ENCODE assay signal across 25 cellular contexts in genomic region chr2:98665638-98666037, GRCh38. TPM values are rescaled to one million over a fixed set of nuclear protein-coding genes. Genes with fewer than 3 reads are reported as not detected.
DNase-seq lines count a peak whose midpoint lies in the region; ATAC-seq, FAIRE-seq and TF ChIP-seq lines count a peak whose summit lies in the region.
"Had no signal": no experiment of that assay in that cellular context is flagged by ENCODE, and none has a peak within 500 bp of the region (broad histone marks: within the 10 kb centered on the region; RNA-seq: fewer than 3 reads in every experiment).

No MANE protein-coding gene starts in this region.

- H3K4me1 Mint-ChIP-seq in T-helper 1 cell treated with Interleukin-12 subunit alpha and Interleukin-12 subunit beta and Interleukin-4 antibody, amounts not matched to agents 30 μg/mL and 1 μg/mL, for 36 hours (ENCODE audit: low read depth) = peaks cover 52% of the 10 kb centered on the region
- H3K4me1 Mint-ChIP-seq in CD4-positive, CD25-positive, alpha-beta regulatory T cell = peaks cover 34 to 72% (median 49%) of the 10 kb centered on the region in 4 donors
- H3K4me1 Mint-ChIP-seq in activated CD4-positive, alpha-beta memory T cell treated with anti-CD3 and anti-CD28 coated beads, Interleukin-2, amount 10 ng/mL, durations not matched to agents 7 days and 5 days = peaks cover 55% of the 10 kb centered on the region
- peaks cover 72 to 76% of the 10 kb centered on the region in 2 donors for H3K4me1 Mint-ChIP-seq in immature natural killer cell

- peak overlapping the region; percentile 35 for H3K4me3 Mint-ChIP-seq in T-helper 1 cell treated with Interleukin-12 subunit alpha and Interleukin-12 subunit beta and Interleukin-4 antibody, amounts not matched to agents 30 μg/mL and 1 μg/mL, for 36 hours
- H3K4me3 Mint-ChIP-seq in CD4-positive, CD25-positive, alpha-beta regulatory T cell = peak overlapping the region in 3 of 4 donors; percentile 39 to 63 (median 55)
- no peak overlapping the region for H3K4me3 Mint-ChIP-seq in activated CD4-positive, alpha-beta memory T cell treated with anti-CD3 and anti-CD28 coated beads, Interleukin-2, amount 10 ng/mL, durations not matched to agents 7 days and 5 days
- H3K4me3 Mint-ChIP-seq in immature natural killer cell = peak overlapping the region; percentile 16 to 71 (median 54)

- no peaks in the 10 kb centered on the region for H3K27me3 ChIP-seq in CD4-positive, CD25-positive, alpha-beta regulatory T cell (ENCODE audit: control insufficient read depth, insufficient read depth, low read length)
- H3K27me3 ChIP-seq in transverse colon = no peaks in the 10 kb centered on the region
- H3K27me3 ChIP-seq: BE2C had no signal

- H3K27me3 Mint-ChIP-seq in T-helper 1 cell treated with Interleukin-12 subunit alpha and Interleukin-12 subunit beta and Interleukin-4 antibody, amounts not matched to agents 30 μg/mL and 1 μg/mL, for 36 hours (ENCODE audit: low read depth) = no peaks in the 10 kb centered on the region
- peaks cover 5% of the 10 kb centered on the region for H3K27me3 Mint-ChIP-seq in CD4-positive, CD25-positive, alpha-beta regulatory T cell
- no peaks in the 10 kb centered on the region for H3K27me3 Mint-ChIP-seq in activated CD4-positive, alpha-beta memory T cell treated with anti-CD3 and anti-CD28 coated beads, Interleukin-2, amount 10 ng/mL, durations not matched to agents 7 days and 5 days
- peaks cover 3 to 22% (median 5%) of the 10 kb centered on the region in 3 donors for H3K27me3 Mint-ChIP-seq in immature natural killer cell (ENCODE audit: low read depth in 3 of 3)

- in situ Hi-C loops in transverse colon (cut with MboI; ENCODE audit: low pct_ligation_motif_present in 1 of 4, low pct_unique_long_range_greater_than_20kb in 1 of 4, low sequenced_read_pairs in 3 of 4) = loop anchor here in 1 of 4 donors (25.0 kb wide), 1 partner anchor 397 kb away; no protein-coding TSS in a partner anchor

- no peak for TF ChIP-seq EP300 in transverse colon (IDR thresholded peaks at IDR 0.05; ENCODE audit: low read depth)

- intact Hi-C loops in transverse colon (cut with DNase I; ENCODE audit: low total_unique reads) = no loop called here

- H3K27ac Mint-ChIP-seq in T-helper 1 cell treated with Interleukin-12 subunit alpha and Interleukin-12 subunit beta and Interleukin-4 antibody, amounts not matched to agents 30 μg/mL and 1 μg/mL, for 36 hours = peak overlapping the region; percentile 80
- H3K27ac Mint-ChIP-seq in CD4-positive, CD25-positive, alpha-beta regulatory T cell = peak overlapping the region; percentile 88 to 92 (median 91)
- peak overlapping the region; percentile 99 for H3K27ac Mint-ChIP-seq in activated CD4-positive, alpha-beta memory T cell treated with anti-CD3 and anti-CD28 coated beads, Interleukin-2, amount 10 ng/mL, durations not matched to agents 7 days and 5 days
- H3K27ac Mint-ChIP-seq in immature natural killer cell = peak overlapping the region; percentile 77 to 96 (median 92)

- H3K9me3 ChIP-seq in CD4-positive, CD25-positive, alpha-beta regulatory T cell (ENCODE audit: control insufficient read depth in 2 of 2, low read length in 2 of 2) = no peaks in the 10 kb centered on the region
- no peaks in the 10 kb centered on the region for H3K9me3 ChIP-seq in transverse colon
- H3K9me3 ChIP-seq: BE2C had no signal

- TF ChIP-seq CTCF in transverse colon (IDR thresholded peaks at IDR 0.05) = no peak

- no peak for FAIRE-seq in frontal cortex (lab: Jason Lieb, UNC)
- FAIRE-seq: A549, astrocyte, islet of Langerhans, urothelium cell line had no signal

- H3K36me3 Mint-ChIP-seq in T-helper 1 cell treated with Interleukin-12 subunit alpha and Interleukin-12 subunit beta and Interleukin-4 antibody, amounts not matched to agents 30 μg/mL and 1 μg/mL, for 36 hours (ENCODE audit: low read depth) = peaks cover 67% of the 10 kb centered on the region
- peaks cover 52% of the 10 kb centered on the region for H3K36me3 Mint-ChIP-seq in CD4-positive, CD25-positive, alpha-beta regulatory T cell
- H3K36me3 Mint-ChIP-seq in activated CD4-positive, alpha-beta memory T cell treated with anti-CD3 and anti-CD28 coated beads, Interleukin-2, amount 10 ng/mL, durations not matched to agents 7 days and 5 days (ENCODE audit: low read depth) = peaks cover 69% of the 10 kb centered on the region
- peaks cover 38 to 50% (median 39%) of the 10 kb centered on the region in 3 donors for H3K36me3 Mint-ChIP-seq in immature natural killer cell

- H3K4me1 ChIP-seq in CD4-positive, CD25-positive, alpha-beta regulatory T cell (ENCODE audit: control insufficient read depth, insufficient read depth, low read length, poor library complexity, severe bottlenecking) = peaks cover 38% of the 10 kb centered on the region
- H3K4me1 ChIP-seq in transverse colon = peaks cover 0 to 6% (median 4%) of the 10 kb centered on the region in 4 donors
- H3K4me1 ChIP-seq: A549, BE2C had no signal

- peaks cover 28% of the 10 kb centered on the region for H3K9me3 Mint-ChIP-seq in T-helper 1 cell treated with Interleukin-12 subunit alpha and Interleukin-12 subunit beta and Interleukin-4 antibody, amounts not matched to agents 30 μg/mL and 1 μg/mL, for 36 hours
- H3K9me3 Mint-ChIP-seq in CD4-positive, CD25-positive, alpha-beta regulatory T cell = peaks cover 0 to 15% (median 3%) of the 10 kb centered on the region in 7 donors
- H3K9me3 Mint-ChIP-seq in activated CD4-positive, alpha-beta memory T cell treated with anti-CD3 and anti-CD28 coated beads, Interleukin-2, amount 10 ng/mL, durations not matched to agents 7 days and 5 days = peaks cover 22% of the 10 kb centered on the region
- peaks cover 0 to 15% (median 9%) of the 10 kb centered on the region in 6 donors for H3K9me3 Mint-ChIP-seq in immature natural killer cell

- H3K36me3 ChIP-seq in CD4-positive, CD25-positive, alpha-beta regulatory T cell (ENCODE audit: control insufficient read depth, insufficient read depth, low read length) = peaks cover 8% of the 10 kb centered on the region
- H3K36me3 ChIP-seq in transverse colon = peaks cover 0 to 18% (median 8%) of the 10 kb centered on the region in 4 donors
- H3K36me3 ChIP-seq: BE2C had no signal

- 87 to 91% methylated on average over 3 to 4 of the region's 4 CpGs for WGBS in transverse colon (ENCODE audit: low coverage in 1 of 2), 2 donors

- POLR2A ChIA-PET in activated CD4-positive, alpha-beta memory T cell treated with anti-CD3 and anti-CD28 coated beads, Interleukin-2, amount 10 ng/mL, durations not matched to agents 7 days and 5 days (lab: Charles Lee) = interaction anchor here (1.3 kb wide), 1 partner anchor 33 kb away, joined by 3 read pairs; no protein-coding TSS in a partner anchor

- ATAC-seq in CD4-positive, CD25-positive, alpha-beta regulatory T cell (ENCODE audit: low read depth in 2 of 2) = no peak
- no peak for ATAC-seq in GM21381 (IDR thresholded peaks at IDR 0.05; ENCODE audit: unreplicated experiment)
- ATAC-seq: A549, Right ventricle myocardium inferior had no signal

- no peak for TF ChIP-seq POLR2A in transverse colon (IDR thresholded peaks at IDR 0.05)

- CTCF ChIA-PET in activated CD4-positive, alpha-beta memory T cell treated with anti-CD3 and anti-CD28 coated beads, Interleukin-2, amount 10 ng/mL, durations not matched to agents 7 days and 5 days (lab: Charles Lee) = no interaction called here

- H3K27ac ChIP-seq in CD4-positive, CD25-positive, alpha-beta regulatory T cell (ENCODE audit: insufficient read depth, low read length, poor library complexity, severe bottlenecking) = peak overlapping the region; percentile 28
- no peak overlapping the region for H3K27ac ChIP-seq in transverse colon
- H3K27ac ChIP-seq: A549, GM23248, VCaP had no signal

- DNase-seq in T-helper 1 cell (no peak), immature natural killer cell (no peak), frontal cortex (ENCODE audit: low spot score in 2 of 2) (no peak), transverse colon (no peak)
- DNase-seq in CD4-positive, CD25-positive, alpha-beta regulatory T cell = no peak
- no peak for DNase-seq in activated CD4-positive, alpha-beta memory T cell treated with anti-CD3 and anti-CD28 coated beads, Interleukin-2, amount 10 ng/mL, durations not matched to agents 7 days and 5 days
- DNase-seq: activated effector memory CD4-positive, alpha-beta T cell treated with anti-CD3 and anti-CD28 coated beads, Interleukin-2, amount 50 U/mL, for 16 hours; BE2C; erythroblast; foreskin melanocyte; GM23248; hippocampal formation; NCI-H1436 treated with DMSO at 0.1 percent for 48 hours; NCI-H524 treated with DMSO at 0.1 percent for 48 hours; occipital lobe; retina; stimulated activated CD4-positive, alpha-beta T cell treated with anti-CD3 and anti-CD28 coated beads, Interleukin-4, amount 100 ng/mL, for 4 hours had no signal

- H3K4me3 ChIP-seq in CD4-positive, CD25-positive, alpha-beta regulatory T cell (ENCODE audit: low read depth, low read length) = no peak overlapping the region
- H3K4me3 ChIP-seq in transverse colon = no peak overlapping the region
- H3K4me3 ChIP-seq: A549, GM23248 had no signal

RNA-seq across cellular contexts. Expression of gene UNC50, which starts 57.2 kb away (rescaled TPM):
- 17.8 TPM for total RNA-seq in CD4-positive, CD25-positive, alpha-beta regulatory T cell
- 10 to 100 TPM; 44.9 to 58.6 (median 48.4) TPM for polyA plus RNA-seq in CD4-positive, CD25-positive, alpha-beta regulatory T cell
- total RNA-seq in activated CD4-positive, alpha-beta memory T cell treated with anti-CD3 and anti-CD28 coated beads, Interleukin-2, amount 10 ng/mL, durations not matched to agents 7 days and 5 days = 10 to 100 TPM; 32.7 to 32.8 TPM
- 10 to 100 TPM; 42.1 to 73.4 (median 58.6) TPM for polyA plus RNA-seq in immature natural killer cell
- total RNA-seq in frontal cortex = 55.8 TPM
- 10 to 100 TPM; 23.9 to 46.8 (median 36.3) TPM for total RNA-seq in transverse colon

RNA-seq across cellular contexts. Expression of gene COA5, which starts 57.3 kb away (rescaled TPM):
- total RNA-seq in CD4-positive, CD25-positive, alpha-beta regulatory T cell = 20.4 TPM
- 10 to 100 TPM; 32.6 to 40.7 (median 38.6) TPM for polyA plus RNA-seq in CD4-positive, CD25-positive, alpha-beta regulatory T cell
- total RNA-seq in activated CD4-positive, alpha-beta memory T cell treated with anti-CD3 and anti-CD28 coated beads, Interleukin-2, amount 10 ng/mL, durations not matched to agents 7 days and 5 days = 10 to 100 TPM; 26.3 TPM
- 10 to 100 TPM; 34.0 to 54.6 (median 37.5) TPM for polyA plus RNA-seq in immature natural killer cell
- total RNA-seq in frontal cortex (60.7 TPM), transverse colon (10 to 100 TPM in 3 of 4 donors, 1 to 10 TPM in 1; 4.5 to 36.2 (median 23.2) TPM)
